Comparison of ENCODE assay signal across 11 cellular contexts in genomic region chr9:32587901-32588300, GRCh38. TPM values are rescaled to one million over a fixed set of nuclear protein-coding genes. Genes with fewer than 3 reads are reported as not detected.
A peak's percentile ranks its signal among the peaks of the same experiment; 100 is the strongest.
DNase-seq lines count a peak whose midpoint lies in the region; ATAC-seq and TF ChIP-seq lines count a peak whose summit lies in the region.
"Had no signal": no experiment of that assay in that cellular context is flagged by ENCODE, and none has a peak within 500 bp of the region (broad histone marks: within the 10 kb centered on the region; RNA-seq: fewer than 3 reads in every experiment).

No MANE protein-coding gene starts in this region.

- no peaks in the 10 kb centered on the region for H3K36me3 Mint-ChIP-seq in nephron progenitor cell (ENCODE audit: low read depth)
- H3K36me3 Mint-ChIP-seq: T-cell had no signal

- H3K4me1 Mint-ChIP-seq in nephron progenitor cell: no peaks in the 10 kb centered on the region
- H3K4me1 Mint-ChIP-seq: T-cell had no signal

- H3K4me3 ChIP-seq in AG10803 (ENCODE audit: low read length) (no peak overlapping the region), astrocyte of the spinal cord (ENCODE audit: low read depth, low read length) (no peak overlapping the region)
- H3K4me3 ChIP-seq: body of pancreas, tibial nerve had no signal

- TF ChIP-seq CTCF in AG10803 (conservative IDR thresholded peaks at IDR 0.05; ENCODE audit: low read length): no peak; the same call in 1 of the 2 replicates
- peak; percentile 13 for TF ChIP-seq CTCF in astrocyte of the spinal cord (IDR thresholded peaks at IDR 0.05; ENCODE audit: low read depth, low read length)
- no peak for TF ChIP-seq CTCF in nephron progenitor cell (IDR thresholded peaks at IDR 0.05)

- in situ Hi-C loops in astrocyte of the spinal cord (cut with HindIII; ENCODE audit: low sequenced_read_pairs): no loop called here

- intact Hi-C loops in sciatic nerve (cut with DNase I): loop anchor here (5.0 kb wide), 1 partner anchor 379 kb away; no protein-coding TSS in a partner anchor

- peaks cover 10% of the 10 kb centered on the region for H3K9me3 Mint-ChIP-seq in nephron progenitor cell
- H3K9me3 Mint-ChIP-seq: T-cell had no signal

- no peak overlapping the region for H3K27ac Mint-ChIP-seq in nephron progenitor cell
- H3K27ac Mint-ChIP-seq: T-cell had no signal

- peak; percentile 52 for DNase-seq in AG10803 (ENCODE audit: low read depth)
- peak; percentile 32 for DNase-seq in astrocyte of the spinal cord (ENCODE audit: low read depth, low spot score)
- DNase-seq in sciatic nerve (ENCODE audit: low spot score): no peak
- DNase-seq in nephron progenitor cell: no peak
- DNase-seq: body of pancreas, midbrain, NCI-H2081 treated with DMSO at 0.1 percent for 48 hours, T-cell had no signal

- H3K27me3 Mint-ChIP-seq in nephron progenitor cell (ENCODE audit: low read depth, poor library complexity): peaks cover 20% of the 10 kb centered on the region

- H3K4me3 Mint-ChIP-seq in nephron progenitor cell: no peak overlapping the region
- H3K4me3 Mint-ChIP-seq: T-cell had no signal

- ATAC-seq in GM21529 (IDR thresholded peaks at IDR 0.05; ENCODE audit: unreplicated experiment) (peak; percentile 58), sciatic nerve (no peak), GM19328 (IDR thresholded peaks at IDR 0.05; ENCODE audit: unreplicated experiment) (no peak)
- ATAC-seq: body of pancreas, T-cell had no signal

RNA-seq across cellular contexts. Expression of gene NDUFB6, which starts 14.9 kb away (rescaled TPM):
- 41.2 TPM for total RNA-seq in sciatic nerve

RNA-seq across cellular contexts. Expression of gene TOPORS, which starts 35.5 kb away (rescaled TPM):
- 19.3 TPM for total RNA-seq in sciatic nerve

RNA-seq across cellular contexts. Expression of gene SMIM27, which starts 35.8 kb away (rescaled TPM):
- total RNA-seq in sciatic nerve: 15.4 TPM

RNA-seq across cellular contexts. Expression of gene TAF1L, which starts 47.6 kb away (rescaled TPM):
- total RNA-seq in sciatic nerve: not detected
- total RNA-seq: body of pancreas, T-cell had no signal

Comparison
In these comparisons a context has a peak if more than half of its experiments do, and no peak if none do; other contexts are left out.
1. DNase-seq: peak in AG10803 (single experiment) and astrocyte of the spinal cord (single experiment); none in sciatic nerve (single experiment) and nephron progenitor cell (single experiment).